ENCODE assay signal across 1 cellular context in the genomic region with DNA sequence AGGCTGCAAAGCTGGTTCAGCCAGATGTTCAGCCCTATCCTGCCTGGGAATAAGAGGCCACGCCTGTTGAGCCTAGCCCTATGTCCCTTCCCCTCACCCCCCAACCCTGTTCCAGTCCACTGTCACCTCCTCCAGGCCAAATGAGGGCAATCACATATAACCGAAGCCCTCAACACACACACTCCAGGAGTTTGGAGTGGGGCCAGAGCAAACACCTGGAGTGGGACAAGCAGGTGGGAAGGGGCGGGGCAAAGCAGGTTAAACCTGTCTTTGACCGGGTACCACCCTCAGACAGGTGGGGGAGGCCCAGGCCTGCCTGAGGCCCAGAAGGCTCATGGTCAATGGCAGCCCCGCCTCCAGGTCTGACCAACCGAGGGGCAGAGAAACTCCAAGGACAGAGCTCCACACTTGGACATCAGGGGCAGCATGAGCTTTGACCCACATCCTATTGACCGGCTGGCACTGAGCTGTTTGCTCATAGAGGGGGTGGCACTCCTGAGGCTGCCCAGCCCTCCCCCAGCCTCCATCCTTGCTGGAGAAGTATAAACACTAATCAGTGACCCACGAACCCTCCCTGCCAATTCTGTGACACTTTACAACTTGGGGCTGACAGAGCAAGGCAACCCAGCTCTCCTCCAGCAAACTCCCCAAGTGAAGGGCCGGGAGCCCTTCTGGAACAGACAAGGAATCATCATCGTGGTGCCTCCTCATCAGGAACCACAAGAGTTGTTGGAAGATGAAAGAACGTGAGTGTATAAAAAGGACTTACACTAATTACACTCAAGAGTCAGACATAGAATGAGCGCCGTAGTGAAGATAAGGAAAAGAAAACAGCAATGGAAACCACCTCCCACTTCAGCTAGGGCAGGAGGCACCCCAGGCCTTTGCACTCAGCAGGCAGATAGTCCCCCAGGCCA.
TF ChIP-seq lines count a peak whose summit lies in the region.

No MANE protein-coding gene starts in this region.

TF ChIP-seq in HepG2, 621 proteins besides CTCF, POLR2A, EP300 and RAD21 (continued from another document and continues in another):
- TF ChIP-seq, protein P1, sequence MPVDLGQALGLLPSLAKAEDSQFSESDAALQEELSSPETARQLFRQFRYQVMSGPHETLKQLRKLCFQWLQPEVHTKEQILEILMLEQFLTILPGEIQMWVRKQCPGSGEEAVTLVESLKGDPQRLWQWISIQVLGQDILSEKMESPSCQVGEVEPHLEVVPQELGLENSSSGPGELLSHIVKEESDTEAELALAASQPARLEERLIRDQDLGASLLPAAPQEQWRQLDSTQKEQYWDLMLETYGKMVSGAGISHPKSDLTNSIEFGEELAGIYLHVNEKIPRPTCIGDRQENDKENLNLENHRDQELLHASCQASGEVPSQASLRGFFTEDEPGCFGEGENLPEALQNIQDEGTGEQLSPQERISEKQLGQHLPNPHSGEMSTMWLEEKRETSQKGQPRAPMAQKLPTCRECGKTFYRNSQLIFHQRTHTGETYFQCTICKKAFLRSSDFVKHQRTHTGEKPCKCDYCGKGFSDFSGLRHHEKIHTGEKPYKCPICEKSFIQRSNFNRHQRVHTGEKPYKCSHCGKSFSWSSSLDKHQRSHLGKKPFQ (CRISPR knock-in tag; IDR thresholded peaks at IDR 0.05; ENCODE audit: insufficient replicate concordance) = no peak
- TF ChIP-seq, protein P2, sequence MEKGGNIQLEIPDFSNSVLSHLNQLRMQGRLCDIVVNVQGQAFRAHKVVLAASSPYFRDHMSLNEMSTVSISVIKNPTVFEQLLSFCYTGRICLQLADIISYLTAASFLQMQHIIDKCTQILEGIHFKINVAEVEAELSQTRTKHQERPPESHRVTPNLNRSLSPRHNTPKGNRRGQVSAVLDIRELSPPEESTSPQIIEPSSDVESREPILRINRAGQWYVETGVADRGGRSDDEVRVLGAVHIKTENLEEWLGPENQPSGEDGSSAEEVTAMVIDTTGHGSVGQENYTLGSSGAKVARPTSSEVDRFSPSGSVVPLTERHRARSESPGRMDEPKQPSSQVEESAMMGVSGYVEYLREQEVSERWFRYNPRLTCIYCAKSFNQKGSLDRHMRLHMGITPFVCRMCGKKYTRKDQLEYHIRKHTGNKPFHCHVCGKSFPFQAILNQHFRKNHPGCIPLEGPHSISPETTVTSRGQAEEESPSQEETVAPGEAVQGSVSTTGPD (CRISPR knock-in tag; IDR thresholded peaks at IDR 0.05) = no peak
- TF ChIP-seq, protein P3, sequence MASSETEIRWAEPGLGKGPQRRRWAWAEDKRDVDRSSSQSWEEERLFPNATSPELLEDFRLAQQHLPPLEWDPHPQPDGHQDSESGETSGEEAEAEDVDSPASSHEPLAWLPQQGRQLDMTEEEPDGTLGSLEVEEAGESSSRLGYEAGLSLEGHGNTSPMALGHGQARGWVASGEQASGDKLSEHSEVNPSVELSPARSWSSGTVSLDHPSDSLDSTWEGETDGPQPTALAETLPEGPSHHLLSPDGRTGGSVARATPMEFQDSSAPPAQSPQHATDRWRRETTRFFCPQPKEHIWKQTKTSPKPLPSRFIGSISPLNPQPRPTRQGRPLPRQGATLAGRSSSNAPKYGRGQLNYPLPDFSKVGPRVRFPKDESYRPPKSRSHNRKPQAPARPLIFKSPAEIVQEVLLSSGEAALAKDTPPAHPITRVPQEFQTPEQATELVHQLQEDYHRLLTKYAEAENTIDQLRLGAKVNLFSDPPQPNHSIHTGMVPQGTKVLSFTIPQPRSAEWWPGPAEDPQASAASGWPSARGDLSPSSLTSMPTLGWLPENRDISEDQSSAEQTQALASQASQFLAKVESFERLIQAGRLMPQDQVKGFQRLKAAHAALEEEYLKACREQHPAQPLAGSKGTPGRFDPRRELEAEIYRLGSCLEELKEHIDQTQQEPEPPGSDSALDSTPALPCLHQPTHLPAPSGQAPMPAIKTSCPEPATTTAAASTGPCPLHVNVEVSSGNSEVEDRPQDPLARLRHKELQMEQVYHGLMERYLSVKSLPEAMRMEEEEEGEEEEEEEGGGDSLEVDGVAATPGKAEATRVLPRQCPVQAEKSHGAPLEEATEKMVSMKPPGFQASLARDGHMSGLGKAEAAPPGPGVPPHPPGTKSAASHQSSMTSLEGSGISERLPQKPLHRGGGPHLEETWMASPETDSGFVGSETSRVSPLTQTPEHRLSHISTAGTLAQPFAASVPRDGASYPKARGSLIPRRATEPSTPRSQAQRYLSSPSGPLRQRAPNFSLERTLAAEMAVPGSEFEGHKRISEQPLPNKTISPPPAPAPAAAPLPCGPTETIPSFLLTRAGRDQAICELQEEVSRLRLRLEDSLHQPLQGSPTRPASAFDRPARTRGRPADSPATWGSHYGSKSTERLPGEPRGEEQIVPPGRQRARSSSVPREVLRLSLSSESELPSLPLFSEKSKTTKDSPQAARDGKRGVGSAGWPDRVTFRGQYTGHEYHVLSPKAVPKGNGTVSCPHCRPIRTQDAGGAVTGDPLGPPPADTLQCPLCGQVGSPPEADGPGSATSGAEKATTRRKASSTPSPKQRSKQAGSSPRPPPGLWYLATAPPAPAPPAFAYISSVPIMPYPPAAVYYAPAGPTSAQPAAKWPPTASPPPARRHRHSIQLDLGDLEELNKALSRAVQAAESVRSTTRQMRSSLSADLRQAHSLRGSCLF (CRISPR knock-in tag; IDR thresholded peaks at IDR 0.05; ENCODE audit: borderline replicate concordance) = no peak
- TF ChIP-seq SMAD1 (CRISPR knock-in tag; IDR thresholded peaks at IDR 0.05; ENCODE audit: borderline replicate concordance, low read depth) (no peak), NR2C2 (CRISPR knock-in tag; IDR thresholded peaks at IDR 0.05; ENCODE audit: borderline replicate concordance) (no peak; the same call in 1 of the 2 replicates), ZNF138 (CRISPR knock-in tag; IDR thresholded peaks at IDR 0.05; ENCODE audit: low read depth) (no peak), ZFP1 (CRISPR knock-in tag; IDR thresholded peaks at IDR 0.05) (0 out of 2 replicates have a peak, but pooled peaks have one; percentile 46), ZNF441 (CRISPR knock-in tag; IDR thresholded peaks at IDR 0.05; ENCODE audit: borderline replicate concordance) (peak; percentile 45; the same call in 1 of the 2 replicates), NFIC (IDR thresholded peaks at IDR 0.05; ENCODE audit: low read length) (peak; percentile 63; the same call in 1 of the 2 replicates), NCOR1 (IDR thresholded peaks at IDR 0.05; ENCODE audit: borderline replicate concordance, low read length) (peak; percentile 87), ZMAT3 (CRISPR knock-in tag; conservative IDR thresholded peaks at IDR 0.05) (peak; percentile 59; the same call in 1 of the 2 replicates), ZNF230 (CRISPR knock-in tag; IDR thresholded peaks at IDR 0.05) (no peak), ZNF317 (CRISPR knock-in tag; IDR thresholded peaks at IDR 0.05) (no peak), ONECUT2 (CRISPR knock-in tag; IDR thresholded peaks at IDR 0.05) (peak; percentile 91), SATB2 (CRISPR knock-in tag; IDR thresholded peaks at IDR 0.05) (no peak), ZNF256 (CRISPR knock-in tag; conservative IDR thresholded peaks at IDR 0.05) (0 out of 2 replicates have a peak, but pooled peaks have one; percentile 74), SRSF1 (optimal IDR thresholded peaks at IDR 0.05; ENCODE audit: low read depth, low read length) (peak; percentile 83), RBAK (CRISPR knock-in tag; IDR thresholded peaks at IDR 0.05) (no peak; the same call in 1 of the 2 replicates), SIX1 (CRISPR knock-in tag; IDR thresholded peaks at IDR 0.05; ENCODE audit: borderline replicate concordance) (no peak), PHF20 (CRISPR knock-in tag; IDR thresholded peaks at IDR 0.05) (no peak; the same call in 1 of the 2 replicates), HNF4A (CRISPR knock-in tag; IDR thresholded peaks at IDR 0.05) (peak; percentile 94)
- TF ChIP-seq, protein P4, sequence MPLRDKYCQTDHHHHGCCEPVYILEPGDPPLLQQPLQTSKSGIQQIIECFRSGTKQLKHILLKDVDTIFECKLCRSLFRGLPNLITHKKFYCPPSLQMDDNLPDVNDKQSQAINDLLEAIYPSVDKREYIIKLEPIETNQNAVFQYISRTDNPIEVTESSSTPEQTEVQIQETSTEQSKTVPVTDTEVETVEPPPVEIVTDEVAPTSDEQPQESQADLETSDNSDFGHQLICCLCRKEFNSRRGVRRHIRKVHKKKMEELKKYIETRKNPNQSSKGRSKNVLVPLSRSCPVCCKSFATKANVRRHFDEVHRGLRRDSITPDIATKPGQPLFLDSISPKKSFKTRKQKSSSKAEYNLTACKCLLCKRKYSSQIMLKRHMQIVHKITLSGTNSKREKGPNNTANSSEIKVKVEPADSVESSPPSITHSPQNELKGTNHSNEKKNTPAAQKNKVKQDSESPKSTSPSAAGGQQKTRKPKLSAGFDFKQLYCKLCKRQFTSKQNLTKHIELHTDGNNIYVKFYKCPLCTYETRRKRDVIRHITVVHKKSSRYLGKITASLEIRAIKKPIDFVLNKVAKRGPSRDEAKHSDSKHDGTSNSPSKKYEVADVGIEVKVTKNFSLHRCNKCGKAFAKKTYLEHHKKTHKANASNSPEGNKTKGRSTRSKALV (CRISPR knock-in tag; IDR thresholded peaks at IDR 0.05) = no peak
- TF ChIP-seq, protein P5, sequence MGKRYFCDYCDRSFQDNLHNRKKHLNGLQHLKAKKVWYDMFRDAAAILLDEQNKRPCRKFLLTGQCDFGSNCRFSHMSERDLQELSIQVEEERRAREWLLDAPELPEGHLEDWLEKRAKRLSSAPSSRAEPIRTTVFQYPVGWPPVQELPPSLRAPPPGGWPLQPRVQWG (CRISPR knock-in tag; IDR thresholded peaks at IDR 0.05; ENCODE audit: borderline replicate concordance, low read depth) = no peak
- TF ChIP-seq, protein P6, sequence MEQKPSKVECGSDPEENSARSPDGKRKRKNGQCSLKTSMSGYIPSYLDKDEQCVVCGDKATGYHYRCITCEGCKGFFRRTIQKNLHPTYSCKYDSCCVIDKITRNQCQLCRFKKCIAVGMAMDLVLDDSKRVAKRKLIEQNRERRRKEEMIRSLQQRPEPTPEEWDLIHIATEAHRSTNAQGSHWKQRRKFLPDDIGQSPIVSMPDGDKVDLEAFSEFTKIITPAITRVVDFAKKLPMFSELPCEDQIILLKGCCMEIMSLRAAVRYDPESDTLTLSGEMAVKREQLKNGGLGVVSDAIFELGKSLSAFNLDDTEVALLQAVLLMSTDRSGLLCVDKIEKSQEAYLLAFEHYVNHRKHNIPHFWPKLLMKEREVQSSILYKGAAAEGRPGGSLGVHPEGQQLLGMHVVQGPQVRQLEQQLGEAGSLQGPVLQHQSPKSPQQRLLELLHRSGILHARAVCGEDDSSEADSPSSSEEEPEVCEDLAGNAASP (CRISPR knock-in tag; IDR thresholded peaks at IDR 0.05; ENCODE audit: borderline replicate concordance) = peak; percentile 79; the same call in 1 of the 2 replicates
- TF ChIP-seq, protein P7, sequence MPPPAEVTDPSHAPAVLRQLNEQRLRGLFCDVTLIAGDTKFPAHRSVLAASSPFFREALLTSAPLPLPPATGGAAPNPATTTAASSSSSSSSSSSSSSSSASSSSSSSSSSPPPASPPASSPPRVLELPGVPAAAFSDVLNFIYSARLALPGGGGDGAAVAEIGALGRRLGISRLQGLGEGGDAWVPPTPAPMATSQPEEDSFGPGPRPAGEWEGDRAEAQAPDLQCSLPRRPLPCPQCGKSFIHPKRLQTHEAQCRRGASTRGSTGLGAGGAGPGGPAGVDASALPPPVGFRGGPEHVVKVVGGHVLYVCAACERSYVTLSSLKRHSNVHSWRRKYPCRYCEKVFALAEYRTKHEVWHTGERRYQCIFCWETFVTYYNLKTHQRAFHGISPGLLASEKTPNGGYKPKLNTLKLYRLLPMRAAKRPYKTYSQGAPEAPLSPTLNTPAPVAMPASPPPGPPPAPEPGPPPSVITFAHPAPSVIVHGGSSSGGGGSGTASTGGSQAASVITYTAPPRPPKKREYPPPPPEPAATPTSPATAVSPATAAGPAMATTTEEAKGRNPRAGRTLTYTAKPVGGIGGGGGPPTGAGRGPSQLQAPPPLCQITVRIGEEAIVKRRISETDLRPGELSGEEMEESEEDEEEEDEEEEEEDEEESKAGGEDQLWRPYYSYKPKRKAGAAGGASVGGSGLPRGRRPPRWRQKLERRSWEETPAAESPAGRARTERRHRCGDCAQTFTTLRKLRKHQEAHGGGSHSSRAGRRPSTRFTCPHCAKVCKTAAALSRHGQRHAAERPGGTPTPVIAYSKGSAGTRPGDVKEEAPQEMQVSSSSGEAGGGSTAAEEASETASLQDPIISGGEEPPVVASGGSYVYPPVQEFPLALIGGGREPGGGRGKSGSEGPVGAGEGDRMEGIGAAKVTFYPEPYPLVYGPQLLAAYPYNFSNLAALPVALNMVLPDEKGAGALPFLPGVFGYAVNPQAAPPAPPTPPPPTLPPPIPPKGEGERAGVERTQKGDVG (CRISPR knock-in tag; IDR thresholded peaks at IDR 0.05; ENCODE audit: borderline replicate concordance) = peak; percentile 66; the same call in 1 of the 2 replicates
- TF ChIP-seq, protein P8, sequence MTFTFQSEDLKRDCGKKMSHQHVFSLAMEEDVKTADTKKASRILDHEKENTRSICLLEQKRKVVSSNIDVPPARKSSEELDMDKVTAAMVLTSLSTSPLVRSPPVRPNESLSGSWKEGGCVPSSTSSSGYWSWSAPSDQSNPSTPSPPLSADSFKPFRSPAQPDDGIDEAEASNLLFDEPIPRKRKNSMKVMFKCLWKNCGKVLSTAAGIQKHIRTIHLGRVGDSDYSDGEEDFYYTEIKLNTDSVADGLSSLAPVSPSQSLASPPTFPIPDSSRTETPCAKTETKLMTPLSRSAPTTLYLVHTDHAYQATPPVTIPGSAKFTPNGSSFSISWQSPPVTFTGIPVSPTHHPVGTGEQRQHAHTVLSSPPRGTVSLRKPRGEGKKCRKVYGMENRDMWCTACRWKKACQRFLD (CRISPR knock-in tag; IDR thresholded peaks at IDR 0.05; ENCODE audit: borderline replicate concordance) = peak; percentile 12; the same call in 1 of the 2 replicates
- TF ChIP-seq, protein P9, sequence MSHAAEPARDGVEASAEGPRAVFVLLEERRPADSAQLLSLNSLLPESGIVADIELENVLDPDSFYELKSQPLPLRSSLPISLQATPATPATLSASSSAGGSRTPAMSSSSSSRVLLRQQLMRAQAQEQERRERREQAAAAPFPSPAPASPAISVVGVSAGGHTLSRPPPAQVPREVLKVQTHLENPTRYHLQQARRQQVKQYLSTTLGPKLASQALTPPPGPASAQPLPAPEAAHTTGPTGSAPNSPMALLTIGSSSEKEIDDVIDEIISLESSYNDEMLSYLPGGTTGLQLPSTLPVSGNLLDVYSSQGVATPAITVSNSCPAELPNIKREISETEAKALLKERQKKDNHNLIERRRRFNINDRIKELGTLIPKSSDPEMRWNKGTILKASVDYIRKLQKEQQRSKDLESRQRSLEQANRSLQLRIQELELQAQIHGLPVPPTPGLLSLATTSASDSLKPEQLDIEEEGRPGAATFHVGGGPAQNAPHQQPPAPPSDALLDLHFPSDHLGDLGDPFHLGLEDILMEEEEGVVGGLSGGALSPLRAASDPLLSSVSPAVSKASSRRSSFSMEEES (CRISPR knock-in tag; IDR thresholded peaks at IDR 0.05) = no peak
- TF ChIP-seq, protein P10, sequence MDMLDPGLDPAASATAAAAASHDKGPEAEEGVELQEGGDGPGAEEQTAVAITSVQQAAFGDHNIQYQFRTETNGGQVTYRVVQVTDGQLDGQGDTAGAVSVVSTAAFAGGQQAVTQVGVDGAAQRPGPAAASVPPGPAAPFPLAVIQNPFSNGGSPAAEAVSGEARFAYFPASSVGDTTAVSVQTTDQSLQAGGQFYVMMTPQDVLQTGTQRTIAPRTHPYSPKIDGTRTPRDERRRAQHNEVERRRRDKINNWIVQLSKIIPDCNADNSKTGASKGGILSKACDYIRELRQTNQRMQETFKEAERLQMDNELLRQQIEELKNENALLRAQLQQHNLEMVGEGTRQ (IDR thresholded peaks at IDR 0.05; ENCODE audit: low read depth, low read length) = no peak
- TF ChIP-seq, protein P10 (CRISPR knock-in tag; IDR thresholded peaks at IDR 0.05; ENCODE audit: borderline replicate concordance) = no peak
